Comparison of ENCODE assay signal across 1 cellular context in genomic region chr16:2529961-2530628, GRCh38.
TF ChIP-seq lines count a peak whose summit lies in the region.

No MANE protein-coding gene starts in this region.

TF ChIP-seq in K562, 482 proteins besides CTCF, POLR2A, EP300 and RAD21:
- TF ChIP-seq POLR2G (IDR thresholded peaks at IDR 0.05; ENCODE audit: low read depth, low read length) = peak; percentile 16; the same call in 1 of the 2 replicates
- TF ChIP-seq SETDB1 (IDR thresholded peaks at IDR 0.05; ENCODE audit: low read length) = no peak
- TF ChIP-seq ZNF436 (CRISPR knock-in tag; IDR thresholded peaks at IDR 0.05) = no peak
- TF ChIP-seq MAFF (IDR thresholded peaks at IDR 0.05; ENCODE audit: low read length) = no peak
- no peak for TF ChIP-seq KDM4B (IDR thresholded peaks at IDR 0.05; ENCODE audit: borderline replicate concordance in 2 of 2, low read depth in 1 of 2)
